ENCODE assay signal across 23 cellular contexts in the genomic region with DNA sequence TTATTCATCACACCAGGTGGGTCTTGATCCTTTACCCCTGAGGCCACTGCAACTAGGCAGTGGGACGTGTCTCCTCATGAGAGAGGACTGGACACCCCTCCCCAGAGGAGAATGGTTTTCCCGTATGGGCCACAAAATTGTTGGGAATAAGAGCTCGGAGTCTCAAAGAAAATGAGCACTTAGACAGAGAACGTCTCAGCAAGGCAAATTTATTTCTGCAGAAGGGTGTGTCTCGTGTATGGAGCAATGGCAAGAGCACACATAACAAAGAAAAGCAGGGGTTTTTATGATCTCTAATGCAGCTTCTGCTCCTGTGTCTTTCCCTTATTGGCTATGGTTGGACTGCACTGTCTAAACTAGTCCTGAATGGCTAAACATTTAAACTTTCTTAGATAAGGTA.
"Had no signal": no experiment of that assay in that cellular context is flagged by ENCODE, and none has a peak within 500 bp of the region (broad histone marks: within the 10 kb centered on the region; RNA-seq: fewer than 3 reads in every experiment).

No MANE protein-coding gene starts in this region.

- H3K27me3 ChIP-seq: adrenal gland, brain microvascular endothelial cell, pancreas, sigmoid colon had no signal

- ATAC-seq: esophagus mucosa; pancreas; psoas muscle; stimulated activated effector memory CD8-positive, alpha-beta T cell treated with anti-CD3 and anti-CD28 coated beads, Interleukin-12 subunit alpha, Interleukin-12 subunit beta, amount 100 ng/mL, for 72 hours; T-helper 17 cell had no signal

- DNase-seq: activated CD4-positive, alpha-beta memory T cell treated with anti-CD3 and anti-CD28 coated beads, Interleukin-2, amount 10 ng/mL, durations not matched to agents 7 days and 5 days; activated CD4-positive, alpha-beta T cell treated with anti-CD3 and anti-CD28 coated beads, Interleukin-2, amount 10 ng/mL, durations not matched to agents 24 days and 14 days; activated CD4-positive, CD25-positive, alpha-beta regulatory T cell treated with anti-CD3 and anti-CD28 coated beads, Interleukin-2, amount 50 U/mL, for 72 hours; activated CD8-positive, alpha-beta memory T cell treated with anti-CD3 and anti-CD28 coated beads, Interleukin-2, amount 50 U/mL, for 48 hours; activated naive CD4-positive, alpha-beta T cell; activated T-cell treated with anti-CD3 and anti-CD28 coated beads, Interleukin-2, amount 50 U/mL, for 24 hours; adrenal gland; brain microvascular endothelial cell; cortex of kidney; islet precursor cell; left ventricle myocardium inferior; pancreas; psoas muscle; sigmoid colon; small intestine; stimulated activated CD4-positive, alpha-beta T cell treated with anti-CD3 and anti-CD28 coated beads, Interleukin-4, amount 100 ng/mL, for 24 hours; T-helper 17 cell; T1000; trophoblast cell had no signal

- H3K4me3 ChIP-seq: adrenal gland, left ventricle myocardium inferior, lung, pancreas, psoas muscle, sigmoid colon, thoracic aorta had no signal

- H3K4me1 ChIP-seq: adrenal gland, left ventricle myocardium inferior, pancreas, psoas muscle, sigmoid colon had no signal

- H3K9me3 ChIP-seq: pancreas, thoracic aorta had no signal

- H3K36me3 ChIP-seq: adrenal gland, brain microvascular endothelial cell, left ventricle myocardium inferior, pancreas, sigmoid colon, thoracic aorta had no signal

- H3K27ac ChIP-seq: adrenal gland, brain microvascular endothelial cell, left ventricle myocardium inferior, pancreas, psoas muscle, sigmoid colon, thoracic aorta had no signal
